25 cellular contexts compared by ENCODE assay signal in the genomic region with DNA sequence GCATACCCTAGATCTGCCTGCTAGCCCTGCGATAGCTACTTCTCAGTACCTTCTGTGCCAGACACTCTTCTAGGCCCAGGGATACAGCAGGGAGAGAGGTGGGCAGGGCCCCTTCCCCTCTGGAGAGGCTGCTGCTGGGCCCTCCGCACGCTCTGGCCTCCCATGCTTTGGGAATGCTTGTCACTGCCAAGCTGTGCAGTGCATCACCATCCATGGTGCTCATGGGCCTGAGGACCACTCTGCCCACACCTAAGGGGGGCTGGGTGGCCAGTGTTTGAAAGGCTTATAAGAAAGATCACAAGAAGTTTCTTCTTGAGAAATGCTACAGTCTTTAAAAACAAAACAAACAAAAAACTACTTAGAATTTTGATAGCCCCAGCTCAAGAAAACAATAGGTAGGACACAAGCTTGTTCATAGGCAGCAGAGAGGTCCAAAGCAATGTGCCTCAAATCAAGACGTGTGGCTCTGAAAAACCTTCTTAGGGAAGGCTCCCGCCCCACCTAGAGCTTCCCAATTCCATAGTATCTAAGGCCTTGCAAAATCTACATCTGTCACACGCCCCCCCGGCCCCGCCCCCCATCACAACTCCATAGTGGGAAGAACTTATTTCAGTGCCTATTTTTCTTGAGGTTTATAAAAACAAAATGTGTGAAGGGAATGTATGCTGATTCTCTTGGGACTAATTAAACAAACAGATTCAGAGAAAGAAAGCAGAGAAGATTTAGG.
"Had no signal": no experiment of that assay in that cellular context is flagged by ENCODE, and none has a peak within 500 bp of the region (broad histone marks: within the 10 kb centered on the region; RNA-seq: fewer than 3 reads in every experiment).

No MANE protein-coding gene starts in this region.

- H3K4me1 ChIP-seq: left lung, lower lobe of right lung, parathyroid adenoma, psoas muscle, right atrium auricular region, uterus had no signal

- FAIRE-seq: keratinocyte had no signal

- H3K9me3 ChIP-seq: left lung, lower lobe of right lung, mucosa of descending colon, psoas muscle, right atrium auricular region, right lobe of liver, tibial nerve, uterus had no signal

- H3K4me3 ChIP-seq: left lung, lower lobe of right lung, mucosa of descending colon, psoas muscle, right atrium auricular region, right lobe of liver, smooth muscle cell, tibial nerve, uterus had no signal

- H3K27me3 ChIP-seq: left lung, right atrium auricular region, right lobe of liver, tibial nerve, uterus had no signal

- H3K36me3 ChIP-seq: left lung, lower lobe of right lung, right atrium auricular region, right lobe of liver, tibial nerve, uterus had no signal

- H3K9ac ChIP-seq: parathyroid adenoma had no signal

- H2AFZ ChIP-seq: parathyroid adenoma had no signal

- DNase-seq: hippocampal formation; kidney glomerular epithelial cell; left colon; left lung; lower lobe of right lung; mammary epithelial cell; mesendoderm; midbrain; mucosa of descending colon; naive thymus-derived CD4-positive, alpha-beta T cell; nucleus accumbens; psoas muscle; right lobe of liver; stimulated activated CD4-positive, alpha-beta T cell treated with anti-CD3 and anti-CD28 coated beads, Interleukin-1b, Interleukin-23, amount 100 ng/mL, for 48 hours; stimulated activated CD4-positive, alpha-beta T cell treated with anti-CD3 and anti-CD28 coated beads, Interleukin-2, amount 100 ng/mL, for 48 hours; stimulated activated CD4-positive, alpha-beta T cell treated with anti-CD3 and anti-CD28 coated beads, Interleukin-4, amount 100 ng/mL, for 4 hours; stimulated activated CD8-positive, alpha-beta memory T cell treated with anti-CD3 and anti-CD28 coated beads, Interleukin-4, amount 100 ng/mL, for 48 hours; stimulated activated naive CD4-positive, alpha-beta T cell treated with Interleukin-2 at 50 U/mL for 16 hours; stimulated activated naive CD8-positive, alpha-beta T cell treated with anti-CD3 and anti-CD28 coated beads, Interleukin-15, amount 100 ng/mL, for 72 hours; uterus had no signal

- H3K4me2 ChIP-seq: smooth muscle cell had no signal

- H3K27ac ChIP-seq: left lung, lower lobe of right lung, parathyroid adenoma, psoas muscle, right atrium auricular region, right lobe of liver, tibial nerve, uterus had no signal
